ENCODE assay signal across 1 cellular context in the genomic region with DNA sequence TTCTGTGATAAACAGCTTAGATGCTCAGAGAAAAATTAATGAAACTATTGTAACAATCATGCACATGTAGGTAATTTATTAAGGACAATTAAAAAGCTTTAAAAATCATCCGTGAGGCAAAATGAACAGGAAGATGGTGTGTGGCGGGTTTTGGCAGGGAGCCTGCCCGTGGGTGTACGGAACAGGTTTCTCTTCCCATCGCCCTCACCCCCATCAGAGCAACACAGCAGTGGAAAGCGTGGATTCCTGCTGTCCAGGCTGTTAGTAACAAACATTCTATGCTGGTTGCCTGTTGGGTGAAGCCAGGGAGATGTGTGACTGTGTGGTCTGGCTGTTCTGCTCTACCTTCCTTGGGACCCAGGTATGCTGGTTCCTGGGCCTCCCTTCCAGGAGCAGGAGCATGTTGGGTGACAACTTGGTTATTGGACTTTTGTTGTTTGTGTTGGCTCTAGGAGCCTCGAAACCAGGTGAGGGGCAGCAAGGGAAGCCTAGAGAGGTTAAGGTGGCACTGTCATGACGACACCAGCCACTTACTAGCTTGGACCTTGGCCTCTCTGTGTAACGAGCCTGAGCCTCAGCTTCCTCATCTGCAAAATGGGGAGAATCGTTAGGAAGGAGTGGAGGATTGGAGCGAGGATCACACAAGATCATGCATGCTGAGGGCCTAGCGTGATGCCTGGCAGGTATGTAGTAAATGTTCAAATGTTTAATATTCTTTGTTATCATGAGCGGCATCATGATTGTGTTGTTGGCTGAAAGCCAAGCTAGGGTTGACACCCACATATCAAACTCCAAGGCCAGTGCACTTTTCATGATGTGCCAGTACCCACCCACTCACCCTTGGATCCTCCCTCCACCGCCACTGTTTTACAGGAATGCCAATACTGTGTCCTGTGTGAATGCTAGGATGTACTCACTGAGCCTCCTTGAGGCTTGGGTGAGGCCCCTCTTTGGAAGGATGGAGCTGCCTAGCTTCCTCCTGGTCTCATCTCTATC.
TF ChIP-seq lines count a peak whose summit lies in the region.

No MANE protein-coding gene starts in this region.

TF ChIP-seq in GM23338, 12 proteins besides CTCF, POLR2A, EP300 and RAD21 (continued from another document):
- TF ChIP-seq, protein P1, sequence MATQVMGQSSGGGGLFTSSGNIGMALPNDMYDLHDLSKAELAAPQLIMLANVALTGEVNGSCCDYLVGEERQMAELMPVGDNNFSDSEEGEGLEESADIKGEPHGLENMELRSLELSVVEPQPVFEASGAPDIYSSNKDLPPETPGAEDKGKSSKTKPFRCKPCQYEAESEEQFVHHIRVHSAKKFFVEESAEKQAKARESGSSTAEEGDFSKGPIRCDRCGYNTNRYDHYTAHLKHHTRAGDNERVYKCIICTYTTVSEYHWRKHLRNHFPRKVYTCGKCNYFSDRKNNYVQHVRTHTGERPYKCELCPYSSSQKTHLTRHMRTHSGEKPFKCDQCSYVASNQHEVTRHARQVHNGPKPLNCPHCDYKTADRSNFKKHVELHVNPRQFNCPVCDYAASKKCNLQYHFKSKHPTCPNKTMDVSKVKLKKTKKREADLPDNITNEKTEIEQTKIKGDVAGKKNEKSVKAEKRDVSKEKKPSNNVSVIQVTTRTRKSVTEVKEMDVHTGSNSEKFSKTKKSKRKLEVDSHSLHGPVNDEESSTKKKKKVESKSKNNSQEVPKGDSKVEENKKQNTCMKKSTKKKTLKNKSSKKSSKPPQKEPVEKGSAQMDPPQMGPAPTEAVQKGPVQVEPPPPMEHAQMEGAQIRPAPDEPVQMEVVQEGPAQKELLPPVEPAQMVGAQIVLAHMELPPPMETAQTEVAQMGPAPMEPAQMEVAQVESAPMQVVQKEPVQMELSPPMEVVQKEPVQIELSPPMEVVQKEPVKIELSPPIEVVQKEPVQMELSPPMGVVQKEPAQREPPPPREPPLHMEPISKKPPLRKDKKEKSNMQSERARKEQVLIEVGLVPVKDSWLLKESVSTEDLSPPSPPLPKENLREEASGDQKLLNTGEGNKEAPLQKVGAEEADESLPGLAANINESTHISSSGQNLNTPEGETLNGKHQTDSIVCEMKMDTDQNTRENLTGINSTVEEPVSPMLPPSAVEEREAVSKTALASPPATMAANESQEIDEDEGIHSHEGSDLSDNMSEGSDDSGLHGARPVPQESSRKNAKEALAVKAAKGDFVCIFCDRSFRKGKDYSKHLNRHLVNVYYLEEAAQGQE (IDR thresholded peaks at IDR 0.05; ENCODE audit: unreplicated experiment), result no peak
- TF ChIP-seq, protein P2, sequence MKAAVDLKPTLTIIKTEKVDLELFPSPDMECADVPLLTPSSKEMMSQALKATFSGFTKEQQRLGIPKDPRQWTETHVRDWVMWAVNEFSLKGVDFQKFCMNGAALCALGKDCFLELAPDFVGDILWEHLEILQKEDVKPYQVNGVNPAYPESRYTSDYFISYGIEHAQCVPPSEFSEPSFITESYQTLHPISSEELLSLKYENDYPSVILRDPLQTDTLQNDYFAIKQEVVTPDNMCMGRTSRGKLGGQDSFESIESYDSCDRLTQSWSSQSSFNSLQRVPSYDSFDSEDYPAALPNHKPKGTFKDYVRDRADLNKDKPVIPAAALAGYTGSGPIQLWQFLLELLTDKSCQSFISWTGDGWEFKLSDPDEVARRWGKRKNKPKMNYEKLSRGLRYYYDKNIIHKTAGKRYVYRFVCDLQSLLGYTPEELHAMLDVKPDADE (IDR thresholded peaks at IDR 0.05), result no peak
- no peak for TF ChIP-seq POLR2AphosphoS5 (IDR thresholded peaks at IDR 0.05; ENCODE audit: low read depth)
- no peak for TF ChIP-seq STAT1 (IDR thresholded peaks at IDR 0.05; ENCODE audit: unreplicated experiment)
- TF ChIP-seq EZH2phosphoT487 (IDR thresholded peaks at IDR 0.05; ENCODE audit: unreplicated experiment), result no peak
- TF ChIP-seq, protein P3, sequence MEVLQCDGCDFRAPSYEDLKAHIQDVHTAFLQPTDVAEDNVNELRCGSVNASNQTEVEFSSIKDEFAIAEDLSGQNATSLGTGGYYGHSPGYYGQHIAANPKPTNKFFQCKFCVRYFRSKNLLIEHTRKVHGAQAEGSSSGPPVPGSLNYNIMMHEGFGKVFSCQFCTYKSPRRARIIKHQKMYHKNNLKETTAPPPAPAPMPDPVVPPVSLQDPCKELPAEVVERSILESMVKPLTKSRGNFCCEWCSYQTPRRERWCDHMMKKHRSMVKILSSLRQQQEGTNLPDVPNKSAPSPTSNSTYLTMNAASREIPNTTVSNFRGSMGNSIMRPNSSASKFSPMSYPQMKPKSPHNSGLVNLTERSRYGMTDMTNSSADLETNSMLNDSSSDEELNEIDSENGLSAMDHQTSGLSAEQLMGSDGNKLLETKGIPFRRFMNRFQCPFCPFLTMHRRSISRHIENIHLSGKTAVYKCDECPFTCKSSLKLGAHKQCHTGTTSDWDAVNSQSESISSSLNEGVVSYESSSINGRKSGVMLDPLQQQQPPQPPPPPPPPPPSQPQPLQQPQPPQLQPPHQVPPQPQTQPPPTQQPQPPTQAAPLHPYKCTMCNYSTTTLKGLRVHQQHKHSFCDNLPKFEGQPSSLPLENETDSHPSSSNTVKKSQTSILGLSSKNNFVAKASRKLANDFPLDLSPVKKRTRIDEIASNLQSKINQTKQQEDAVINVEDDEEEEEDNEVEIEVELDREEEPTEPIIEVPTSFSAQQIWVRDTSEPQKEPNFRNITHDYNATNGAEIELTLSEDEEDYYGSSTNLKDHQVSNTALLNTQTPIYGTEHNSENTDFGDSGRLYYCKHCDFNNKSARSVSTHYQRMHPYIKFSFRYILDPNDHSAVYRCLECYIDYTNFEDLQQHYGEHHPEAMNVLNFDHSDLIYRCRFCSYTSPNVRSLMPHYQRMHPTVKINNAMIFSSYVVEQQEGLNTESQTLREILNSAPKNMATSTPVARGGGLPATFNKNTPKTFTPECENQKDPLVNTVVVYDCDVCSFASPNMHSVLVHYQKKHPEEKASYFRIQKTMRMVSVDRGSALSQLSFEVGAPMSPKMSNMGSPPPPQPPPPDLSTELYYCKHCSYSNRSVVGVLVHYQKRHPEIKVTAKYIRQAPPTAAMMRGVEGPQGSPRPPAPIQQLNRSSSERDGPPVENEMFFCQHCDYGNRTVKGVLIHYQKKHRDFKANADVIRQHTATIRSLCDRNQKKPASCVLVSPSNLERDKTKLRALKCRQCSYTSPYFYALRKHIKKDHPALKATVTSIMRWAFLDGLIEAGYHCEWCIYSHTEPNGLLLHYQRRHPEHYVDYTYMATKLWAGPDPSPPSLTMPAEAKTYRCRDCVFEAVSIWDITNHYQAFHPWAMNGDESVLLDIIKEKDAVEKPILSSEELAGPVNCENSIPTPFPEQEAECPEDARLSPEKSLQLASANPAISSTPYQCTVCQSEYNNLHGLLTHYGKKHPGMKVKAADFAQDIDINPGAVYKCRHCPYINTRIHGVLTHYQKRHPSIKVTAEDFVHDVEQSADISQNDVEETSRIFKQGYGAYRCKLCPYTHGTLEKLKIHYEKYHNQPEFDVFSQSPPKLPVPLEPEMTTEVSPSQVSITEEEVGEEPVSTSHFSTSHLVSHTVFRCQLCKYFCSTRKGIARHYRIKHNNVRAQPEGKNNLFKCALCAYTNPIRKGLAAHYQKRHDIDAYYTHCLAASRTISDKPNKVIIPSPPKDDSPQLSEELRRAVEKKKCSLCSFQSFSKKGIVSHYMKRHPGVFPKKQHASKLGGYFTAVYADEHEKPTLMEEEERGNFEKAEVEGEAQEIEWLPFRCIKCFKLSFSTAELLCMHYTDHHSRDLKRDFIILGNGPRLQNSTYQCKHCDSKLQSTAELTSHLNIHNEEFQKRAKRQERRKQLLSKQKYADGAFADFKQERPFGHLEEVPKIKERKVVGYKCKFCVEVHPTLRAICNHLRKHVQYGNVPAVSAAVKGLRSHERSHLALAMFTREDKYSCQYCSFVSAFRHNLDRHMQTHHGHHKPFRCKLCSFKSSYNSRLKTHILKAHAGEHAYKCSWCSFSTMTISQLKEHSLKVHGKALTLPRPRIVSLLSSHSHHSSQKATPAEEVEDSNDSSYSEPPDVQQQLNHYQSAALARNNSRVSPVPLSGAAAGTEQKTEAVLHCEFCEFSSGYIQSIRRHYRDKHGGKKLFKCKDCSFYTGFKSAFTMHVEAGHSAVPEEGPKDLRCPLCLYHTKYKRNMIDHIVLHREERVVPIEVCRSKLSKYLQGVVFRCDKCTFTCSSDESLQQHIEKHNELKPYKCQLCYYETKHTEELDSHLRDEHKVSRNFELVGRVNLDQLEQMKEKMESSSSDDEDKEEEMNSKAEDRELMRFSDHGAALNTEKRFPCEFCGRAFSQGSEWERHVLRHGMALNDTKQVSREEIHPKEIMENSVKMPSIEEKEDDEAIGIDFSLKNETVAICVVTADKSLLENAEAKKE (CRISPR knock-in tag; IDR thresholded peaks at IDR 0.05), result no peak
- no peak for TF ChIP-seq JUNB (IDR thresholded peaks at IDR 0.05; ENCODE audit: unreplicated experiment)
- TF ChIP-seq CREB1 (CRISPR knock-in tag; IDR thresholded peaks at IDR 0.05; ENCODE audit: low read depth), result no peak
- TF ChIP-seq NANOG (IDR thresholded peaks at IDR 0.05; ENCODE audit: borderline replicate concordance), result no peak
- TF ChIP-seq ZNF331 (CRISPR knock-in tag; IDR thresholded peaks at IDR 0.05; ENCODE audit: low read depth), result no peak
- TF ChIP-seq EZH2 (IDR thresholded peaks at IDR 0.05; ENCODE audit: low read depth, unreplicated experiment), result no peak
